1 cellular context compared by ENCODE assay signal in genomic region chr9:112002131-112002846, GRCh38.
TF ChIP-seq lines count a peak whose summit lies in the region.

No MANE protein-coding gene starts in this region.

TF ChIP-seq in K562, 482 proteins besides CTCF, POLR2A, EP300 and RAD21 (continued from another document):
- TF ChIP-seq, protein P1, sequence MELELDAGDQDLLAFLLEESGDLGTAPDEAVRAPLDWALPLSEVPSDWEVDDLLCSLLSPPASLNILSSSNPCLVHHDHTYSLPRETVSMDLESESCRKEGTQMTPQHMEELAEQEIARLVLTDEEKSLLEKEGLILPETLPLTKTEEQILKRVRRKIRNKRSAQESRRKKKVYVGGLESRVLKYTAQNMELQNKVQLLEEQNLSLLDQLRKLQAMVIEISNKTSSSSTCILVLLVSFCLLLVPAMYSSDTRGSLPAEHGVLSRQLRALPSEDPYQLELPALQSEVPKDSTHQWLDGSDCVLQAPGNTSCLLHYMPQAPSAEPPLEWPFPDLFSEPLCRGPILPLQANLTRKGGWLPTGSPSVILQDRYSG (tag; conservative IDR thresholded peaks at IDR 0.05; ENCODE audit: low read depth) = no peak
